Comparison of ENCODE assay signal across 7 cellular contexts in genomic region chr13:36919833-36920611, GRCh38. TPM values are rescaled to one million over a fixed set of nuclear protein-coding genes. Genes with fewer than 3 reads are reported as not detected.
DNase-seq lines count a peak whose midpoint lies in the region; ATAC-seq and TF ChIP-seq lines count a peak whose summit lies in the region.

Gene SMAD9 (minus strand): TSS chr13:36920238. CDS start chr13:36879689, 40,549 bp downstream.

- H3K9ac ChIP-seq in mucosa of rectum (ENCODE audit: low read depth in 1 of 2, low read length in 2 of 2), result peak within 1 kb of the TSS; percentile 58 to 59

- H3K27me3 ChIP-seq in esophagus squamous epithelium, result peaks cover 0 to 50% (median 0%) of the 10 kb centered on the region in 4 donors
- peaks cover 0 to 4% of the 10 kb centered on the region in 2 donors for H3K27me3 ChIP-seq in mucosa of rectum (ENCODE audit: control insufficient read depth in 2 of 2, insufficient read depth in 2 of 2, low read length in 2 of 2)

- H3K9me3 ChIP-seq in esophagus squamous epithelium (no peaks in the 10 kb centered on the region), mucosa of rectum (ENCODE audit: control insufficient read depth in 2 of 2, low read length in 2 of 2) (no peaks in the 10 kb centered on the region)

- peaks cover 27% of the 10 kb centered on the region for H3K4me1 Mint-ChIP-seq in type B pancreatic cell (ENCODE audit: unreplicated experiment)

- H3K4me3 Mint-ChIP-seq in type B pancreatic cell, result peak within 1 kb of the TSS; percentile 94

- H3K4me3 ChIP-seq in NB4 (ENCODE audit: low read depth, low read length) (no peak within 1 kb of the TSS), esophagus squamous epithelium (peak within 1 kb of the TSS; percentile 45 to 77 (median 61)), mucosa of rectum (ENCODE audit: low read length in 2 of 2) (peak within 1 kb of the TSS; percentile 72 to 75)

- H3K27ac ChIP-seq in VCaP, result peak within 1 kb of the TSS; percentile 87
- H3K27ac ChIP-seq in esophagus squamous epithelium, result peak within 1 kb of the TSS; percentile 62 to 83 (median 72)
- peak within 1 kb of the TSS; percentile 32 to 39 for H3K27ac ChIP-seq in mucosa of rectum (ENCODE audit: low read depth in 2 of 2, low read length in 2 of 2)

- peak; percentile 36 for DNase-seq in ELF-1 (ENCODE audit: low read depth, low spot score)
- peak; percentile 64 for DNase-seq in NB4 (ENCODE audit: low read depth)
- DNase-seq in esophagus squamous epithelium (lab: John Stamatoyannopoulos, UW), result no peak
- DNase-seq in type B pancreatic cell (ENCODE audit: extremely low spot score, unreplicated experiment), result peak; percentile 79

- no peaks in the 10 kb centered on the region for H3K36me3 ChIP-seq in esophagus squamous epithelium
- no peaks in the 10 kb centered on the region for H3K36me3 ChIP-seq in mucosa of rectum (ENCODE audit: control insufficient read depth in 2 of 2, insufficient read depth in 2 of 2, low read length in 2 of 2)

- TF ChIP-seq CTCF in NB4 (IDR thresholded peaks at IDR 0.05; ENCODE audit: low read depth, low read length) (no peak), VCaP (conservative IDR thresholded peaks at IDR 0.05) (no peak), esophagus squamous epithelium (IDR thresholded peaks at IDR 0.05) (no peak), type B pancreatic cell (conservative IDR thresholded peaks at IDR 0.05) (no peak)

- H3K27ac Mint-ChIP-seq in type B pancreatic cell, result peak within 1 kb of the TSS; percentile 86

- H3K4me1 ChIP-seq in esophagus squamous epithelium (peaks cover 0 to 37% (median 0%) of the 10 kb centered on the region in 3 donors), mucosa of rectum (ENCODE audit: control insufficient read depth in 2 of 2, insufficient read depth in 2 of 2, low read length in 2 of 2) (peaks cover 3 to 9% of the 10 kb centered on the region in 2 donors)

- H3K27me3 Mint-ChIP-seq in type B pancreatic cell, result peaks cover 21% of the 10 kb centered on the region

- H3K9me3 Mint-ChIP-seq in type B pancreatic cell, result no peaks in the 10 kb centered on the region

- H3K36me3 Mint-ChIP-seq in type B pancreatic cell, result no peaks in the 10 kb centered on the region

- TF ChIP-seq POLR2A in NB4 (IDR thresholded peaks at IDR 0.05; ENCODE audit: extremely low read depth, insufficient read length) (no peak), esophagus squamous epithelium (IDR thresholded peaks at IDR 0.05) (no peak)

- peak; percentile 64 for ATAC-seq in GM21717 (IDR thresholded peaks at IDR 0.05; ENCODE audit: unreplicated experiment)

- WGBS in esophagus squamous epithelium, 2 donors, result 2% methylated on average over 32 of the region's 102 CpGs; no CpG with 5 or more reads in 1 of the 2 donors

- intact Hi-C loops in esophagus squamous epithelium (cut with DNase I), result no loop called here

RNA-seq across cellular contexts. Expression of gene SMAD9, which starts in this region (rescaled TPM):
- total RNA-seq in esophagus squamous epithelium (1 to 10 TPM in 3 of 4 donors, under 1 TPM in 1; 0.88 to 7.8 (median 2.9) TPM), type B pancreatic cell (ENCODE audit: low replicate concordance) (12.2 and 19.7 TPM in 2 replicates)

Comparison
In these comparisons a context has a peak if more than half of its experiments do, and no peak if none do; other contexts are left out.
1. H3K27ac ChIP-seq: peak in every context shown above with its lines; median percentile 87 in VCaP; 72 in esophagus squamous epithelium; 36 in mucosa of rectum.